9 cellular contexts compared by ENCODE assay signal in genomic region chr6:56246941-56247653, GRCh38. TPM values are rescaled to one million over a fixed set of nuclear protein-coding genes. Genes with fewer than 3 reads are reported as not detected.
DNase-seq lines count a peak whose midpoint lies in the region; ATAC-seq, FAIRE-seq and TF ChIP-seq lines count a peak whose summit lies in the region.
"Had no signal": no experiment of that assay in that cellular context is flagged by ENCODE, and none has a peak within 500 bp of the region (broad histone marks: within the 10 kb centered on the region; RNA-seq: fewer than 3 reads in every experiment).

COL21A1 (minus strand) TSS chr6:56247580; CDS start chr6:56182618, 64,962 bp downstream.

- H3K9me3 ChIP-seq in HUES64 (ENCODE audit: insufficient read depth, low read depth, low read length) (no peaks in the 10 kb centered on the region), kidney (ENCODE audit: control insufficient read depth in 1 of 2, low read length in 2 of 2) (no peaks in the 10 kb centered on the region), stomach smooth muscle (ENCODE audit: control insufficient read depth in 2 of 2, low read length in 2 of 2) (no peaks in the 10 kb centered on the region), WERI-Rb-1 (ENCODE audit: severe bottlenecking) (no peaks in the 10 kb centered on the region)

- H3K9me3 Mint-ChIP-seq in stimulated activated naive CD8-positive, alpha-beta T cell treated with anti-CD3 and anti-CD28 coated beads, Interleukin-15, amount 100 ng/mL, for 72 hours = peaks cover 0 to 8% of the 10 kb centered on the region in 2 donors
- H3K9me3 Mint-ChIP-seq in activated naive CD4-positive, alpha-beta T cell treated with anti-CD3 and anti-CD28 coated beads for 36 hours = peaks cover 1% of the 10 kb centered on the region

- H3K27me3 Mint-ChIP-seq in stimulated activated naive CD8-positive, alpha-beta T cell treated with anti-CD3 and anti-CD28 coated beads, Interleukin-15, amount 100 ng/mL, for 72 hours = peaks cover 15% of the 10 kb centered on the region
- peaks cover 21% of the 10 kb centered on the region for H3K27me3 Mint-ChIP-seq in activated naive CD4-positive, alpha-beta T cell treated with anti-CD3 and anti-CD28 coated beads for 36 hours (ENCODE audit: low read depth)

- no peaks in the 10 kb centered on the region for H3K36me3 Mint-ChIP-seq in activated naive CD4-positive, alpha-beta T cell treated with anti-CD3 and anti-CD28 coated beads for 36 hours (ENCODE audit: low read depth)

- no peak for TF ChIP-seq CTCF in kidney (IDR thresholded peaks at IDR 0.05; ENCODE audit: borderline replicate concordance, extremely low read depth, insufficient read depth)
- TF ChIP-seq CTCF in WERI-Rb-1 (IDR thresholded peaks at IDR 0.05; ENCODE audit: low read depth, low read length) = no peak

- intact Hi-C loops in kidney (cut with DNase I) = no loop called here
- intact Hi-C loops in activated naive CD4-positive, alpha-beta T cell treated with anti-CD3 and anti-CD28 coated beads for 36 hours (cut with micrococcal nuclease) = no loop called here

- peak; percentile 53 for DNase-seq in cerebellar cortex (ENCODE audit: low spot score)
- peak; percentile 79 for DNase-seq in kidney
- DNase-seq in stimulated activated naive CD8-positive, alpha-beta T cell treated with anti-CD3 and anti-CD28 coated beads, Interleukin-15, amount 100 ng/mL, for 72 hours = no peak
- DNase-seq in WERI-Rb-1 = no peak
- no peak for DNase-seq in activated naive CD4-positive, alpha-beta T cell treated with anti-CD3 and anti-CD28 coated beads for 36 hours

- no peak within 1 kb of the TSS for H3K27ac Mint-ChIP-seq in stimulated activated naive CD8-positive, alpha-beta T cell treated with anti-CD3 and anti-CD28 coated beads, Interleukin-15, amount 100 ng/mL, for 72 hours
- H3K27ac Mint-ChIP-seq in activated naive CD4-positive, alpha-beta T cell treated with anti-CD3 and anti-CD28 coated beads for 36 hours = no peak within 1 kb of the TSS

- no peak within 1 kb of the TSS for H3K4me3 Mint-ChIP-seq in stimulated activated naive CD8-positive, alpha-beta T cell treated with anti-CD3 and anti-CD28 coated beads, Interleukin-15, amount 100 ng/mL, for 72 hours
- H3K4me3 Mint-ChIP-seq in activated naive CD4-positive, alpha-beta T cell treated with anti-CD3 and anti-CD28 coated beads for 36 hours = no peak within 1 kb of the TSS

- peaks cover 14% of the 10 kb centered on the region for H3K27me3 ChIP-seq in HUES64 (ENCODE audit: insufficient read depth, low read length)
- H3K27me3 ChIP-seq in stomach smooth muscle (ENCODE audit: control insufficient read depth in 1 of 2, insufficient read depth in 2 of 2, low read length in 2 of 2) = no peaks in the 10 kb centered on the region
- peaks cover 14% of the 10 kb centered on the region for H3K27me3 ChIP-seq in WERI-Rb-1 (ENCODE audit: insufficient read depth, low read depth, severe bottlenecking)

- H3K4me3 ChIP-seq in HUES64 (ENCODE audit: low read length) (peak within 1 kb of the TSS; percentile 53), kidney (ENCODE audit: low read length in 2 of 2) (peak within 1 kb of the TSS; percentile 45 to 50), stomach smooth muscle (ENCODE audit: low read length in 2 of 2) (peak within 1 kb of the TSS; percentile 77 to 83), WERI-Rb-1 (ENCODE audit: low read depth, low read length) (no peak within 1 kb of the TSS)

- ATAC-seq in stimulated activated naive CD8-positive, alpha-beta T cell treated with anti-CD3 and anti-CD28 coated beads, Interleukin-15, amount 100 ng/mL, for 72 hours = no peak
- ATAC-seq in GM19035 (IDR thresholded peaks at IDR 0.05; ENCODE audit: unreplicated experiment) = no peak
- ATAC-seq: activated CD4-positive, CD25-positive, alpha-beta regulatory T cell treated with anti-CD3 and anti-CD28 coated beads, Interleukin-2, amount 50 U/mL, for 24 hours had no signal

- H3K4me1 ChIP-seq in HUES64 (ENCODE audit: insufficient read depth, low read length) = peaks cover 22% of the 10 kb centered on the region
- H3K4me1 ChIP-seq in kidney (ENCODE audit: control insufficient read depth in 1 of 2, insufficient read depth in 1 of 2, low read depth in 1 of 2, low read length in 2 of 2) = peaks cover 0 to 3% of the 10 kb centered on the region in 2 donors
- peaks cover 12% of the 10 kb centered on the region for H3K4me1 ChIP-seq in stomach smooth muscle (ENCODE audit: control insufficient read depth, insufficient read depth, low read length)

- FAIRE-seq in kidney (lab: Jason Lieb, UNC) = no peak

- CTCF ChIA-PET in activated naive CD4-positive, alpha-beta T cell treated with anti-CD3 and anti-CD28 coated beads for 36 hours (lab: Charles Lee) = no interaction called here

- no peaks in the 10 kb centered on the region for H3K36me3 ChIP-seq in HUES64 (ENCODE audit: insufficient read depth, low read length)
- H3K36me3 ChIP-seq in kidney (ENCODE audit: control insufficient read depth in 1 of 2, insufficient read depth in 2 of 2, low read length in 2 of 2) = no peaks in the 10 kb centered on the region
- H3K36me3 ChIP-seq in stomach smooth muscle (ENCODE audit: control insufficient read depth in 2 of 2, insufficient read depth in 2 of 2, low read length in 2 of 2) = no peaks in the 10 kb centered on the region
- H3K36me3 ChIP-seq in WERI-Rb-1 = no peaks in the 10 kb centered on the region

- H3K9ac ChIP-seq in HUES64 (ENCODE audit: low read depth, low read length) (peak within 1 kb of the TSS; percentile 55), kidney (ENCODE audit: low read length in 2 of 2) (no peak within 1 kb of the TSS), stomach smooth muscle (ENCODE audit: low read length in 2 of 2) (peak within 1 kb of the TSS; percentile 52 to 66)

- peak within 1 kb of the TSS; percentile 84; the same call in 1 of the 2 replicates for H3K27ac ChIP-seq in HUES64 (ENCODE audit: low read depth, low read length)
- no peak within 1 kb of the TSS for H3K27ac ChIP-seq in kidney (ENCODE audit: low read depth in 2 of 2, low read length in 2 of 2)
- H3K27ac ChIP-seq in stomach smooth muscle (ENCODE audit: low read length) = peak within 1 kb of the TSS; percentile 62
- no peak within 1 kb of the TSS for H3K27ac ChIP-seq in WERI-Rb-1

- WGBS in HUES64 = under 1% methylated on average over 34 of the region's 34 CpGs

- H3K4me1 Mint-ChIP-seq in stimulated activated naive CD8-positive, alpha-beta T cell treated with anti-CD3 and anti-CD28 coated beads, Interleukin-15, amount 100 ng/mL, for 72 hours = no peaks in the 10 kb centered on the region
- no peaks in the 10 kb centered on the region for H3K4me1 Mint-ChIP-seq in activated naive CD4-positive, alpha-beta T cell treated with anti-CD3 and anti-CD28 coated beads for 36 hours (ENCODE audit: low read depth)

RNA-seq across cellular contexts. Expression of gene COL21A1, which starts in this region (rescaled TPM):
- polyA plus RNA-seq in HUES64 (2013, experiment 1 of 2) = 1.4 TPM
- polyA plus RNA-seq in HUES64 (2013, experiment 2 of 2) = 0.95 TPM
- total RNA-seq in kidney = 3.1 TPM
- 1.6 TPM for polyA plus RNA-seq in kidney (ENCODE audit: insufficient read depth, low read depth, low replicate concordance)
- not detected for total RNA-seq in activated naive CD4-positive, alpha-beta T cell treated with anti-CD3 and anti-CD28 coated beads for 36 hours

Comparison
In these comparisons a context has a peak if more than half of its experiments do, and no peak if none do; other contexts are left out.
1. H3K27ac ChIP-seq: peak in HUES64 (single experiment) and stomach smooth muscle (single experiment); none in kidney (0 of 2) and WERI-Rb-1 (single experiment).
2. H3K9ac ChIP-seq: peak in HUES64 (single experiment) and stomach smooth muscle (2 of 2); none in kidney (0 of 2).
3. DNase-seq: peak in cerebellar cortex (single experiment) and kidney (single experiment); none in stimulated activated naive CD8-positive, alpha-beta T cell treated with anti-CD3 and anti-CD28 coated beads, Interleukin-15, amount 100 ng/mL, for 72 hours (0 of 2), WERI-Rb-1 (single experiment) and activated naive CD4-positive, alpha-beta T cell treated with anti-CD3 and anti-CD28 coated beads for 36 hours (single experiment).